Comparison of ENCODE assay signal across 1 cellular context in genomic region chr1:41357451-41358151, GRCh38.
TF ChIP-seq lines count a peak whose summit lies in the region.

No MANE protein-coding gene starts in this region.

TF ChIP-seq in GM23338, 12 proteins besides CTCF, POLR2A, EP300 and RAD21 (continued from another document):
- TF ChIP-seq ZNF462 (CRISPR knock-in tag; IDR thresholded peaks at IDR 0.05) (no peak), POLR2AphosphoS5 (IDR thresholded peaks at IDR 0.05; ENCODE audit: low read depth) (no peak), ZNF114 (CRISPR knock-in tag; IDR thresholded peaks at IDR 0.05) (no peak), EZH2phosphoT487 (IDR thresholded peaks at IDR 0.05; ENCODE audit: unreplicated experiment) (no peak), JUNB (IDR thresholded peaks at IDR 0.05; ENCODE audit: unreplicated experiment) (no peak), CREB1 (CRISPR knock-in tag; IDR thresholded peaks at IDR 0.05; ENCODE audit: low read depth) (no peak), EZH2 (IDR thresholded peaks at IDR 0.05; ENCODE audit: low read depth, unreplicated experiment) (no peak), REST (IDR thresholded peaks at IDR 0.05; ENCODE audit: unreplicated experiment) (no peak), NANOG (IDR thresholded peaks at IDR 0.05; ENCODE audit: borderline replicate concordance) (no peak), ZNF331 (CRISPR knock-in tag; IDR thresholded peaks at IDR 0.05; ENCODE audit: low read depth) (no peak)
